Comparison of ENCODE assay signal across 2 cellular contexts in the genomic region with DNA sequence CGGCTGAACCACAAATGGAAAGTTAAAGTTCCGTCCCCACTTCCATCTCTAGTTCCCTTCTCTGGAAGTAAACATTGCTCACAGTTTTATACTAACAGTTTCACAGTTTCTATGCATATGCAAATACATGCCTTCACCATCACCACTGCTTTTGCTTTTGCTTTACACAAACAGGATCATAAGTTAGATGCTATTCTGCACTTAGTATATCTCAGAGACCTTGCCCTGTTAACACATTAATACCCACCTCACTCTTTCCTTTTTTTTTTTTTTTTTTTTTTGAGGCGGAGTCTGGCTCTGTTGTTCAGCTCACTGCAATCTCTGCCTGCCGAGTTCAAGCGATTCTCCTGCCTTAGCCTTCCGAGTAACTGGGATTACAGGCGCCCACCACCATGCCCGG.
TF ChIP-seq lines count a peak whose summit lies in the region.

No MANE protein-coding gene starts in this region.

TF ChIP-seq in GM12891, 5 proteins besides CTCF, POLR2A, EP300 and RAD21:
- TF ChIP-seq POLR2AphosphoS5 (IDR thresholded peaks at IDR 0.05; ENCODE audit: low read depth, low read length) (no peak), SPI1 (IDR thresholded peaks at IDR 0.05; ENCODE audit: low read depth, low read length) (0 out of 2 replicates have a peak, but pooled peaks have one; percentile 14), POU2F2 (IDR thresholded peaks at IDR 0.05; ENCODE audit: low read depth, low read length) (peak; percentile 99)

TF ChIP-seq in neural cell, 6 proteins besides CTCF, POLR2A, EP300 and RAD21:
- TF ChIP-seq, protein P1, sequence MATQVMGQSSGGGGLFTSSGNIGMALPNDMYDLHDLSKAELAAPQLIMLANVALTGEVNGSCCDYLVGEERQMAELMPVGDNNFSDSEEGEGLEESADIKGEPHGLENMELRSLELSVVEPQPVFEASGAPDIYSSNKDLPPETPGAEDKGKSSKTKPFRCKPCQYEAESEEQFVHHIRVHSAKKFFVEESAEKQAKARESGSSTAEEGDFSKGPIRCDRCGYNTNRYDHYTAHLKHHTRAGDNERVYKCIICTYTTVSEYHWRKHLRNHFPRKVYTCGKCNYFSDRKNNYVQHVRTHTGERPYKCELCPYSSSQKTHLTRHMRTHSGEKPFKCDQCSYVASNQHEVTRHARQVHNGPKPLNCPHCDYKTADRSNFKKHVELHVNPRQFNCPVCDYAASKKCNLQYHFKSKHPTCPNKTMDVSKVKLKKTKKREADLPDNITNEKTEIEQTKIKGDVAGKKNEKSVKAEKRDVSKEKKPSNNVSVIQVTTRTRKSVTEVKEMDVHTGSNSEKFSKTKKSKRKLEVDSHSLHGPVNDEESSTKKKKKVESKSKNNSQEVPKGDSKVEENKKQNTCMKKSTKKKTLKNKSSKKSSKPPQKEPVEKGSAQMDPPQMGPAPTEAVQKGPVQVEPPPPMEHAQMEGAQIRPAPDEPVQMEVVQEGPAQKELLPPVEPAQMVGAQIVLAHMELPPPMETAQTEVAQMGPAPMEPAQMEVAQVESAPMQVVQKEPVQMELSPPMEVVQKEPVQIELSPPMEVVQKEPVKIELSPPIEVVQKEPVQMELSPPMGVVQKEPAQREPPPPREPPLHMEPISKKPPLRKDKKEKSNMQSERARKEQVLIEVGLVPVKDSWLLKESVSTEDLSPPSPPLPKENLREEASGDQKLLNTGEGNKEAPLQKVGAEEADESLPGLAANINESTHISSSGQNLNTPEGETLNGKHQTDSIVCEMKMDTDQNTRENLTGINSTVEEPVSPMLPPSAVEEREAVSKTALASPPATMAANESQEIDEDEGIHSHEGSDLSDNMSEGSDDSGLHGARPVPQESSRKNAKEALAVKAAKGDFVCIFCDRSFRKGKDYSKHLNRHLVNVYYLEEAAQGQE (IDR thresholded peaks at IDR 0.05; ENCODE audit: borderline replicate concordance): no peak
- TF ChIP-seq SMC3 (conservative IDR thresholded peaks at IDR 0.05; ENCODE audit: poor library complexity) (no peak), MXI1 (conservative IDR thresholded peaks at IDR 0.05; ENCODE audit: poor library complexity, severe bottlenecking) (no peak), POLR2AphosphoS5 (IDR thresholded peaks at IDR 0.05) (no peak), TAF1 (IDR thresholded peaks at IDR 0.05; ENCODE audit: low read depth) (no peak), EZH2 (IDR thresholded peaks at IDR 0.05; ENCODE audit: borderline replicate concordance, insufficient read depth, low read length, poor library complexity, severe bottlenecking) (no peak)
